3 cellular contexts compared by ENCODE assay signal in the genomic region with DNA sequence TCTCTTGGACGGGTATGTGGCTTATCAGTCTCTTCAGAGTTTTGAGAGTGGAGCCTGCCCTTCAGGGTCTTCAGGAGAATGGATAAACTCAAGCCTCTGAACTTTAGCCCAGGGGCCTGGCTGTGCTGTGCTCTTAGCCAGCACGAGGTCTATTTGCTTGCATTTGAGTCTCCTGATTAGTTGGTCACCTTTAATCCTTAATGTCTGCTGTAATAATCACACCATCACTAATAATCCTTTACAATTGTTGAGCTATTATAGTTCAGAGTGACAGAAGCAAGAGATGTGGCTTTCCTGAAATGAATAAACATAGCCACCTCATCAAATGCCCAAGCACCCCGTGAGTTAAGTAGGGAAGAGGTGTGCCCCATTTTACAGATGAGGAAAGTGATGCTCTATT.
TF ChIP-seq lines count a peak whose summit lies in the region.

No MANE protein-coding gene starts in this region.

TF ChIP-seq in A549, 52 proteins besides CTCF, POLR2A, EP300 and RAD21 (continues in another document):
- TF ChIP-seq EHF (CRISPR knock-in tag; IDR thresholded peaks at IDR 0.05), result no peak
- no peak for TF ChIP-seq KDM5A (IDR thresholded peaks at IDR 0.05)
- TF ChIP-seq RARB (CRISPR knock-in tag; IDR thresholded peaks at IDR 0.05), result no peak
- TF ChIP-seq SREBF2 (IDR thresholded peaks at IDR 0.05), result no peak
- no peak for TF ChIP-seq RCOR1 (IDR thresholded peaks at IDR 0.05; ENCODE audit: low read depth, low read length)
- TF ChIP-seq, protein P1, sequence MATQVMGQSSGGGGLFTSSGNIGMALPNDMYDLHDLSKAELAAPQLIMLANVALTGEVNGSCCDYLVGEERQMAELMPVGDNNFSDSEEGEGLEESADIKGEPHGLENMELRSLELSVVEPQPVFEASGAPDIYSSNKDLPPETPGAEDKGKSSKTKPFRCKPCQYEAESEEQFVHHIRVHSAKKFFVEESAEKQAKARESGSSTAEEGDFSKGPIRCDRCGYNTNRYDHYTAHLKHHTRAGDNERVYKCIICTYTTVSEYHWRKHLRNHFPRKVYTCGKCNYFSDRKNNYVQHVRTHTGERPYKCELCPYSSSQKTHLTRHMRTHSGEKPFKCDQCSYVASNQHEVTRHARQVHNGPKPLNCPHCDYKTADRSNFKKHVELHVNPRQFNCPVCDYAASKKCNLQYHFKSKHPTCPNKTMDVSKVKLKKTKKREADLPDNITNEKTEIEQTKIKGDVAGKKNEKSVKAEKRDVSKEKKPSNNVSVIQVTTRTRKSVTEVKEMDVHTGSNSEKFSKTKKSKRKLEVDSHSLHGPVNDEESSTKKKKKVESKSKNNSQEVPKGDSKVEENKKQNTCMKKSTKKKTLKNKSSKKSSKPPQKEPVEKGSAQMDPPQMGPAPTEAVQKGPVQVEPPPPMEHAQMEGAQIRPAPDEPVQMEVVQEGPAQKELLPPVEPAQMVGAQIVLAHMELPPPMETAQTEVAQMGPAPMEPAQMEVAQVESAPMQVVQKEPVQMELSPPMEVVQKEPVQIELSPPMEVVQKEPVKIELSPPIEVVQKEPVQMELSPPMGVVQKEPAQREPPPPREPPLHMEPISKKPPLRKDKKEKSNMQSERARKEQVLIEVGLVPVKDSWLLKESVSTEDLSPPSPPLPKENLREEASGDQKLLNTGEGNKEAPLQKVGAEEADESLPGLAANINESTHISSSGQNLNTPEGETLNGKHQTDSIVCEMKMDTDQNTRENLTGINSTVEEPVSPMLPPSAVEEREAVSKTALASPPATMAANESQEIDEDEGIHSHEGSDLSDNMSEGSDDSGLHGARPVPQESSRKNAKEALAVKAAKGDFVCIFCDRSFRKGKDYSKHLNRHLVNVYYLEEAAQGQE (IDR thresholded peaks at IDR 0.05), result no peak
- no peak for TF ChIP-seq JUNB (IDR thresholded peaks at IDR 0.05)
- TF ChIP-seq, protein P2, sequence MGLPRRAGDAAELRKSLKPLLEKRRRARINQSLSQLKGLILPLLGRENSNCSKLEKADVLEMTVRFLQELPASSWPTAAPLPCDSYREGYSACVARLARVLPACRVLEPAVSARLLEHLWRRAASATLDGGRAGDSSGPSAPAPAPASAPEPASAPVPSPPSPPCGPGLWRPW (IDR thresholded peaks at IDR 0.05), result no peak
- TF ChIP-seq HOXB5 (CRISPR knock-in tag; IDR thresholded peaks at IDR 0.05), result no peak
- TF ChIP-seq, protein P3, sequence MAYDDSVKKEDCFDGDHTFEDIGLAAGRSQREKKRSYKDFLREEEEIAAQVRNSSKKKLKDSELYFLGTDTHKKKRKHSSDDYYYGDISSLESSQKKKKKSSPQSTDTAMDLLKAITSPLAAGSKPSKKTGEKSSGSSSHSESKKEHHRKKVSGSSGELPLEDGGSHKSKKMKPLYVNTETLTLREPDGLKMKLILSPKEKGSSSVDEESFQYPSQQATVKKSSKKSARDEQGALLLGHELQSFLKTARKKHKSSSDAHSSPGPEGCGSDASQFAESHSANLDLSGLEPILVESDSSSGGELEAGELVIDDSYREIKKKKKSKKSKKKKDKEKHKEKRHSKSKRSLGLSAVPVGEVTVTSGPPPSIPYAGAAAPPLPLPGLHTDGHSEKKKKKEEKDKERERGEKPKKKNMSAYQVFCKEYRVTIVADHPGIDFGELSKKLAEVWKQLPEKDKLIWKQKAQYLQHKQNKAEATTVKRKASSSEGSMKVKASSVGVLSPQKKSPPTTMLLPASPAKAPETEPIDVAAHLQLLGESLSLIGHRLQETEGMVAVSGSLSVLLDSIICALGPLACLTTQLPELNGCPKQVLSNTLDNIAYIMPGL (CRISPR knock-in tag; IDR thresholded peaks at IDR 0.05; ENCODE audit: borderline replicate concordance), result no peak
- TF ChIP-seq, protein P4, sequence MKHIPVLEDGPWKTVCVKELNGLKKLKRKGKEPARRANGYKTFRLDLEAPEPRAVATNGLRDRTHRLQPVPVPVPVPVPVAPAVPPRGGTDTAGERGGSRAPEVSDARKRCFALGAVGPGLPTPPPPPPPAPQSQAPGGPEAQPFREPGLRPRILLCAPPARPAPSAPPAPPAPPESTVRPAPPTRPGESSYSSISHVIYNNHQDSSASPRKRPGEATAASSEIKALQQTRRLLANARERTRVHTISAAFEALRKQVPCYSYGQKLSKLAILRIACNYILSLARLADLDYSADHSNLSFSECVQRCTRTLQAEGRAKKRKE (CRISPR knock-in tag; IDR thresholded peaks at IDR 0.05; ENCODE audit: low read depth), result no peak
- no peak for TF ChIP-seq CHD2 (IDR thresholded peaks at IDR 0.05; ENCODE audit: low read length, partially characterized antibody)
- TF ChIP-seq NPAS2 (CRISPR knock-in tag; IDR thresholded peaks at IDR 0.05; ENCODE audit: borderline replicate concordance), result no peak

TF ChIP-seq in Ishikawa, 13 proteins besides CTCF, POLR2A, EP300 and RAD21:
- TF ChIP-seq YY1 (IDR thresholded peaks at IDR 0.05; ENCODE audit: low read depth) (no peak), CREB1 (IDR thresholded peaks at IDR 0.05; ENCODE audit: low read depth) (no peak), ZBTB7A (IDR thresholded peaks at IDR 0.05; ENCODE audit: low read depth) (no peak), CEBPB (IDR thresholded peaks at IDR 0.05) (no peak), TEAD4 (IDR thresholded peaks at IDR 0.05) (no peak), NFIC (IDR thresholded peaks at IDR 0.05) (no peak), TAF1 (IDR thresholded peaks at IDR 0.05; ENCODE audit: low read depth) (0 out of 2 replicates have a peak, but pooled peaks have one; percentile 13)
- TF ChIP-seq, protein P1 (IDR thresholded peaks at IDR 0.05; ENCODE audit: low read depth), result no peak
TF ChIP-seq in Ishikawa: peak in this region for 1.

TF ChIP-seq in GM12878, 131 proteins besides CTCF, POLR2A, EP300 and RAD21:
- no peak for TF ChIP-seq MXI1 (IDR thresholded peaks at IDR 0.05; ENCODE audit: low read depth, low read length)
- no peak for TF ChIP-seq ATF7 (IDR thresholded peaks at IDR 0.05; ENCODE audit: low read depth)
- TF ChIP-seq GATAD2B (conservative IDR thresholded peaks at IDR 0.05; ENCODE audit: low read depth), result no peak
- no peak for TF ChIP-seq RCOR1 (conservative IDR thresholded peaks at IDR 0.05; ENCODE audit: low read depth, low read length)
- TF ChIP-seq CREM (IDR thresholded peaks at IDR 0.05; ENCODE audit: low read depth), result no peak
- TF ChIP-seq ETV6 (conservative IDR thresholded peaks at IDR 0.05 in 1 of 2, IDR thresholded peaks at IDR 0.05 in 1 of 2; ENCODE audit: borderline replicate concordance in 1 of 2, low read depth in 1 of 2), result no peak
- no peak for TF ChIP-seq HDAC2 (IDR thresholded peaks at IDR 0.05)
- TF ChIP-seq KAT2A (conservative IDR thresholded peaks at IDR 0.05; ENCODE audit: control insufficient read depth, low read depth, low read length), result no peak
- TF ChIP-seq, protein P5, sequence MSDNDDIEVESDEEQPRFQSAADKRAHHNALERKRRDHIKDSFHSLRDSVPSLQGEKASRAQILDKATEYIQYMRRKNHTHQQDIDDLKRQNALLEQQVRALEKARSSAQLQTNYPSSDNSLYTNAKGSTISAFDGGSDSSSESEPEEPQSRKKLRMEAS (IDR thresholded peaks at IDR 0.05; ENCODE audit: low read depth, low read length), result no peak
- TF ChIP-seq IKZF2 (IDR thresholded peaks at IDR 0.05), result no peak
- TF ChIP-seq ZSCAN29 (IDR thresholded peaks at IDR 0.05), result no peak
- no peak for TF ChIP-seq ZNF24 (IDR thresholded peaks at IDR 0.05)
- no peak for TF ChIP-seq SIN3A (IDR thresholded peaks at IDR 0.05; ENCODE audit: low read depth, low read length)
- TF ChIP-seq, protein P6, sequence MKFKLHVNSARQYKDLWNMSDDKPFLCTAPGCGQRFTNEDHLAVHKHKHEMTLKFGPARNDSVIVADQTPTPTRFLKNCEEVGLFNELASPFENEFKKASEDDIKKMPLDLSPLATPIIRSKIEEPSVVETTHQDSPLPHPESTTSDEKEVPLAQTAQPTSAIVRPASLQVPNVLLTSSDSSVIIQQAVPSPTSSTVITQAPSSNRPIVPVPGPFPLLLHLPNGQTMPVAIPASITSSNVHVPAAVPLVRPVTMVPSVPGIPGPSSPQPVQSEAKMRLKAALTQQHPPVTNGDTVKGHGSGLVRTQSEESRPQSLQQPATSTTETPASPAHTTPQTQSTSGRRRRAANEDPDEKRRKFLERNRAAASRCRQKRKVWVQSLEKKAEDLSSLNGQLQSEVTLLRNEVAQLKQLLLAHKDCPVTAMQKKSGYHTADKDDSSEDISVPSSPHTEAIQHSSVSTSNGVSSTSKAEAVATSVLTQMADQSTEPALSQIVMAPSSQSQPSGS (IDR thresholded peaks at IDR 0.05; ENCODE audit: low read length), result no peak
- TF ChIP-seq ESRRA (IDR thresholded peaks at IDR 0.05; ENCODE audit: low read length), result no peak
- TF ChIP-seq KDM1A (IDR thresholded peaks at IDR 0.05; ENCODE audit: borderline replicate concordance), result no peak
- TF ChIP-seq ZNF217 (IDR thresholded peaks at IDR 0.05), result no peak
- no peak for TF ChIP-seq EED (IDR thresholded peaks at IDR 0.05; ENCODE audit: low read depth)
- no peak for TF ChIP-seq ASH2L (IDR thresholded peaks at IDR 0.05; ENCODE audit: borderline replicate concordance, low read depth)
- no peak for TF ChIP-seq STAT3 (IDR thresholded peaks at IDR 0.05; ENCODE audit: low read depth, low read length)
